ENCODE assay signal across 1 cellular context in the genomic region with DNA sequence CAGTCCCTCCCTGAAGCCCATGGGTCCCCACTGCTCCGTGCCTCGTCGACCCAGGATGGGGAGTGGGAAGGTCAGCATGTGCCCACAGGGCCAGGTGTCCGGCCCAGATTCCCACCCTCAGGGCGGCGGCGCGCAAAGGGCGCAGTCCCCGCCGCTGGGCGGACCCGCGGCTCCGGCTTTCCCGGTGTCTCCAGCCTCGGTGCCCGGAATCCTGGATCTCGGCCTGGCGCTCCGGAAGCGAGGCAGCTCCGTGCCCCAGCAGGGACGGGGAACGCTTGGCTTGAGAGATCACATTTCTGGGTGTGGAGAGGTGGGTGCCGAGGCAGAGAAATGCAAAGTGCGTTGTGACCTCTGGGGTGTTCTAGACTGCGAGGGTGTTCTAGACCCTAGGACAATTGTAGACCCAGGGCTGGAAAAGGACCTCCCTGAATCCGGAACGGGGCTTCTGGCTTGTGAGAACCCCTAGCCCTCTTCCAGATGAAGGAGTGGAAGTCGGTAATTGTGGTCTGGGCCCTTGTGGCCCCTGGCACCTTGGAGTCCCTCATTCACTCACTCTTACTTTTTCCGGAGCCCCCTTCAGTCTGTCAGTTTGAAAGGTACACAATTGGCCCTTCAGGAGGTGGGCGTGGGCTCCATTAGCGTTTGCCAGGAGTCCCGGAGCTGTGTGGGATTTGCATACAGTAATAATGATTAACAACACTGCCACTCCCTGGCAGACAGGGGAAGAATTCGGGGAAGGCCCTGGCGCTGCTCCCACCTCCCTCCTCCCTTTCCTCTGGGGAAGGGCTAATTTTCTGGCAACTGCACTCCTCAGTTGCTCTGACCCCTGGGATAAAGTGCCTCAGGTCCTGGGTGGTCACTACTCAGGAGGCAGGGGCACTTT.
A peak's percentile ranks its signal among the peaks of the same experiment; 100 is the strongest.
TF ChIP-seq lines count a peak whose summit lies in the region.

No MANE protein-coding gene starts in this region.

TF ChIP-seq in H1, 55 proteins besides CTCF, POLR2A, EP300 and RAD21:
- TF ChIP-seq CTBP2 (IDR thresholded peaks at IDR 0.05; ENCODE audit: borderline replicate concordance, insufficient read depth, insufficient read length, low read length): peak; percentile 59
- TF ChIP-seq GTF2F1 (IDR thresholded peaks at IDR 0.05; ENCODE audit: borderline replicate concordance, low read depth, low read length): no peak
- no peak for TF ChIP-seq CEBPB (IDR thresholded peaks at IDR 0.05; ENCODE audit: low read depth, low read length)
- TF ChIP-seq TCF12 (IDR thresholded peaks at IDR 0.05; ENCODE audit: low read depth, low read length): no peak
- no peak for TF ChIP-seq SRF (IDR thresholded peaks at IDR 0.05; ENCODE audit: low read depth, low read length)
- TF ChIP-seq EZH2 (IDR thresholded peaks at IDR 0.05; ENCODE audit: low read depth, low read length, severe bottlenecking): peak; percentile 67
- TF ChIP-seq, protein P1, sequence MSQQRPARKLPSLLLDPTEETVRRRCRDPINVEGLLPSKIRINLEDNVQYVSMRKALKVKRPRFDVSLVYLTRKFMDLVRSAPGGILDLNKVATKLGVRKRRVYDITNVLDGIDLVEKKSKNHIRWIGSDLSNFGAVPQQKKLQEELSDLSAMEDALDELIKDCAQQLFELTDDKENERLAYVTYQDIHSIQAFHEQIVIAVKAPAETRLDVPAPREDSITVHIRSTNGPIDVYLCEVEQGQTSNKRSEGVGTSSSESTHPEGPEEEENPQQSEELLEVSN (IDR thresholded peaks at IDR 0.05): peak; percentile 83
- TF ChIP-seq BCL11A (IDR thresholded peaks at IDR 0.05; ENCODE audit: low read depth in 2 of 2, low read length in 2 of 2): no peak
- TF ChIP-seq ASH2L (IDR thresholded peaks at IDR 0.05; ENCODE audit: low read length): no peak
- TF ChIP-seq BACH1 (IDR thresholded peaks at IDR 0.05; ENCODE audit: low read length): 0 out of 2 replicates have a peak, but pooled peaks have one; percentile 32
- TF ChIP-seq NANOG (IDR thresholded peaks at IDR 0.05; ENCODE audit: insufficient read depth, low read depth, low read length, poor library complexity, severe bottlenecking): no peak
- peak; percentile 73 for TF ChIP-seq KDM4A (IDR thresholded peaks at IDR 0.05; ENCODE audit: low read depth, low read length, severe bottlenecking)
- peak; percentile 39 for TF ChIP-seq RNF2 (IDR thresholded peaks at IDR 0.05; ENCODE audit: borderline replicate concordance, low read depth, low read length, missing control alignments, poor library complexity, severe bottlenecking)
- TF ChIP-seq SUZ12 (IDR thresholded peaks at IDR 0.05; ENCODE audit: low read length): peak; percentile 64
- no peak for TF ChIP-seq ZNF274 (IDR thresholded peaks at IDR 0.05; ENCODE audit: borderline replicate concordance, extremely low read depth, low read length)
- TF ChIP-seq RFX5 (IDR thresholded peaks at IDR 0.05; ENCODE audit: borderline replicate concordance, low read depth, low read length): no peak
- TF ChIP-seq CHD2 (IDR thresholded peaks at IDR 0.05; ENCODE audit: low read length): no peak
- no peak for TF ChIP-seq SIRT6 (IDR thresholded peaks at IDR 0.05; ENCODE audit: low read length)
- TF ChIP-seq, protein P2, sequence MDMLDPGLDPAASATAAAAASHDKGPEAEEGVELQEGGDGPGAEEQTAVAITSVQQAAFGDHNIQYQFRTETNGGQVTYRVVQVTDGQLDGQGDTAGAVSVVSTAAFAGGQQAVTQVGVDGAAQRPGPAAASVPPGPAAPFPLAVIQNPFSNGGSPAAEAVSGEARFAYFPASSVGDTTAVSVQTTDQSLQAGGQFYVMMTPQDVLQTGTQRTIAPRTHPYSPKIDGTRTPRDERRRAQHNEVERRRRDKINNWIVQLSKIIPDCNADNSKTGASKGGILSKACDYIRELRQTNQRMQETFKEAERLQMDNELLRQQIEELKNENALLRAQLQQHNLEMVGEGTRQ (IDR thresholded peaks at IDR 0.05; ENCODE audit: low read length): no peak
- no peak for TF ChIP-seq POLR2AphosphoS5 (IDR thresholded peaks at IDR 0.05; ENCODE audit: low read depth, low read length)
- TF ChIP-seq FOSL1 (IDR thresholded peaks at IDR 0.05; ENCODE audit: insufficient read depth, low read depth, low read length): no peak
- TF ChIP-seq, protein P3, sequence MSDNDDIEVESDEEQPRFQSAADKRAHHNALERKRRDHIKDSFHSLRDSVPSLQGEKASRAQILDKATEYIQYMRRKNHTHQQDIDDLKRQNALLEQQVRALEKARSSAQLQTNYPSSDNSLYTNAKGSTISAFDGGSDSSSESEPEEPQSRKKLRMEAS (IDR thresholded peaks at IDR 0.05): peak; percentile 60
